ENCODE assay signal across 18 cellular contexts in the genomic region with DNA sequence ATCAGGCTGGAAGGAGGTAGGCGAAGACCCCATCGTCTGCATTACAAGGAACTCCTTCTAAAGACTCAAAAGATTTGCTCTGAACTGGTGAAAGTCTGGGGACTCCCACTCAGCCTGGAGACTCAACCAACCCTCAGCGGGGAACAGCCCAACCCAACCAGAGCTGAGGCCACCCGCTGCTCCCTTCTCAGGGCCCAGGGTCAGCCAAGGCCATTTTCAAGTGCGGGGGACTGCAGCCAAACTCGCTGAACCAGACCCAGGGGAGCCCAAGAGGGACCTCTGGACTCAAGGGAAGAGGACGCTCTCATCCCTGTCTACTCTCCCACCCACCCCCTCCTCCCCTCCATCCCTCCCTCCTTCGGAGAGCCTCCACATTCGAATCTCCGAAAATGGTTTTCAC. TPM values are rescaled to one million over a fixed set of nuclear protein-coding genes. Genes with fewer than 3 reads are reported as not detected.
DNase-seq lines count a peak whose midpoint lies in the region; ATAC-seq and TF ChIP-seq lines count a peak whose summit lies in the region.
"Had no signal": no experiment of that assay in that cellular context is flagged by ENCODE, and none has a peak within 500 bp of the region (broad histone marks: within the 10 kb centered on the region; RNA-seq: fewer than 3 reads in every experiment).

No MANE protein-coding gene starts in this region.

- H2BK15ac ChIP-seq in H9 (ENCODE audit: low read depth, low read length) (no peak overlapping the region), neuronal stem cell (ENCODE audit: low read length) (no peak overlapping the region)

- H3K36me3 Mint-ChIP-seq in H9 (ENCODE audit: insufficient read depth in 1 of 3, low read depth in 3 of 3): peaks cover 6 to 10% (median 10%) of the 10 kb centered on the region in 3 experiments; a peak in 5 of 7 replicates
- H3K36me3 Mint-ChIP-seq in effector memory CD8-positive, alpha-beta T cell (ENCODE audit: insufficient read depth): peaks cover 25% of the 10 kb centered on the region

- H3K18ac ChIP-seq in H9 (ENCODE audit: insufficient read length, low read depth, low read length): no peak overlapping the region
- H3K18ac ChIP-seq in neuronal stem cell (ENCODE audit: low read length): no peak overlapping the region

- H2BK5ac ChIP-seq in H9 (ENCODE audit: insufficient read length, low read length) (no peak overlapping the region), neuronal stem cell (ENCODE audit: low read length) (no peak overlapping the region)

- H3K4me3 Mint-ChIP-seq in H9: peak overlapping the region in 1 of 2 experiments; percentile 6; a peak in 1 of 5 replicates
- peak overlapping the region in 1 of 2 donors; percentile 18 for H3K4me3 Mint-ChIP-seq in effector memory CD8-positive, alpha-beta T cell
- H3K4me3 Mint-ChIP-seq: IgD-negative memory B cell had no signal

- H3K56ac ChIP-seq in H9 (ENCODE audit: insufficient read length, low read depth, low read length): no peak overlapping the region

- H3K9me2 ChIP-seq in GM23248 (ENCODE audit: insufficient read depth): no peaks in the 10 kb centered on the region

- H3K4ac ChIP-seq in H9 (ENCODE audit: low read depth, low read length): no peak overlapping the region
- H3K4ac ChIP-seq in neuronal stem cell (ENCODE audit: low read length): no peak overlapping the region

- H4K91ac ChIP-seq in H9 (ENCODE audit: insufficient read length, low read depth, low read length) (no peak overlapping the region), neuronal stem cell (ENCODE audit: low read depth, low read length, poor library complexity) (no peak overlapping the region)

- no peaks in the 10 kb centered on the region for H3K79me1 ChIP-seq in H9 (ENCODE audit: insufficient read depth, low read depth, low read length, poor library complexity, severe bottlenecking)
- peaks cover 6% of the 10 kb centered on the region for H3K79me1 ChIP-seq in neuronal stem cell (ENCODE audit: low read depth, low read length)

- no peak overlapping the region for H3K23ac ChIP-seq in H9 (ENCODE audit: insufficient read length, low read depth, low read length)
- no peak overlapping the region for H3K23ac ChIP-seq in neuronal stem cell (ENCODE audit: low read depth, low read length, poor library complexity)

- no peak overlapping the region for H3K27ac ChIP-seq in H9 (ENCODE audit: insufficient read length, low read depth, low read length)
- peak overlapping the region; percentile 5 to 34 for H3K27ac ChIP-seq in tibial artery
- no peak overlapping the region for H3K27ac ChIP-seq in neuronal stem cell (replicated peaks; ENCODE audit: low read length)
- no peak overlapping the region for H3K27ac ChIP-seq in GM23248
- H3K27ac ChIP-seq: PC-9, SK-N-MC had no signal

- H2AK5ac ChIP-seq in H9 (ENCODE audit: insufficient read length, low read length) (no peak overlapping the region), neuronal stem cell (ENCODE audit: low read depth, low read length) (no peak overlapping the region)

- H2AFZ ChIP-seq in H9 (ENCODE audit: low read length): no peak overlapping the region
- H2AFZ ChIP-seq in neuronal stem cell (ENCODE audit: low read length): no peak overlapping the region
- H2AFZ ChIP-seq in GM23248: no peak overlapping the region
- H2AFZ ChIP-seq: PC-9 had no signal

- H4K8ac ChIP-seq in H9 (replicated peaks; ENCODE audit: insufficient read length, low read depth, low read length) (no peak overlapping the region), neuronal stem cell (ENCODE audit: low read depth, low read length) (no peak overlapping the region)

- H2BK20ac ChIP-seq in H9 (ENCODE audit: low read depth, low read length, poor library complexity, severe bottlenecking): no peak overlapping the region

- in situ Hi-C loops in GM23248 (cut with MboI): no loop called here

- peaks cover 0 to 3% of the 10 kb centered on the region in 2 experiments; a peak in 1 of 5 replicates for H3K9me3 Mint-ChIP-seq in H9
- H3K9me3 Mint-ChIP-seq in effector memory CD8-positive, alpha-beta T cell: no peaks in the 10 kb centered on the region
- H3K9me3 Mint-ChIP-seq: IgD-negative memory B cell had no signal

- H2BK120ac ChIP-seq in H9 (ENCODE audit: low read depth, low read length, poor library complexity, severe bottlenecking): no peak overlapping the region
- H2BK120ac ChIP-seq in neuronal stem cell (ENCODE audit: low read depth, low read length): no peak overlapping the region

- 0 out of 2 replicates have a peak, but pooled peaks cover 4% of the 10 kb centered on the region for H3F3A ChIP-seq in GM23248 (ENCODE audit: insufficient read depth)

- H3K4me1 Mint-ChIP-seq in H9: peaks cover 27 to 28% of the 10 kb centered on the region in 2 experiments
- H3K4me1 Mint-ChIP-seq in effector memory CD8-positive, alpha-beta T cell (ENCODE audit: low read depth in 2 of 2): peaks cover 39 to 61% of the 10 kb centered on the region in 2 donors

- H3K14ac ChIP-seq in H9 (ENCODE audit: insufficient read depth, low read length) (peak overlapping the region; percentile 33; the same call in 1 of the 2 replicates), neuronal stem cell (ENCODE audit: low read length) (no peak overlapping the region)

- H3K9ac ChIP-seq in H9 (ENCODE audit: extremely low read depth, insufficient read length, low read length) (no peak overlapping the region), neuronal stem cell (ENCODE audit: low read depth, low read length, poor library complexity) (no peak overlapping the region), GM23248 (no peak overlapping the region)

- H3K23me2 ChIP-seq in H9 (ENCODE audit: insufficient read length, low read depth, low read length, poor library complexity, severe bottlenecking): no peaks in the 10 kb centered on the region

- DNase-seq in H9: no peak
- DNase-seq in effector memory CD8-positive, alpha-beta T cell: no peak
- DNase-seq in iPS-NIHi11 (ENCODE audit: low spot score): peak; percentile 34
- peak in 1 of 2 donors; percentile 64 for DNase-seq in tibial artery
- DNase-seq in NCI-H2029 treated with DMSO at 0.1 percent for 48 hours (lab: John Stamatoyannopoulos, UW): no peak
- no peak for DNase-seq in neuronal stem cell (ENCODE audit: low spot score)
- DNase-seq in GM23248: no peak
- DNase-seq: COR-L47, DMS153, EL, NCI-H1417 treated with DMSO at 0.1 percent for 48 hours, NCI-H2081 treated with DMSO at 0.1 percent for 48 hours, NCI-H226, NCI-H69, PC-9 had no signal

- WGBS in H9 (ENCODE audit: extremely low coverage, insufficient read length, low lambda C conversion rate): no CpG with 5 or more reads among the region's 10 CpGs
- no CpG with 5 or more reads among the region's 10 CpGs for WGBS in neuronal stem cell (ENCODE audit: extremely low coverage in 2 of 2, insufficient read length in 2 of 2, insufficient replicate concordance in 1 of 2), 2 donors
- WGBS in GM23248 (ENCODE audit: low coverage in 1 of 2, low lambda C conversion rate in 2 of 2, missing lambda C conversion rate in 2 of 2), 2 experiments: 91 to 94% methylated on average over 8 to 10 of the region's 10 CpGs

- H3K27me3 Mint-ChIP-seq in H9 (ENCODE audit: low read depth): no peaks in the 10 kb centered on the region
- H3K27me3 Mint-ChIP-seq in effector memory CD8-positive, alpha-beta T cell: no peaks in the 10 kb centered on the region
- H3K27me3 Mint-ChIP-seq: IgD-negative memory B cell had no signal

- peaks cover 10% of the 10 kb centered on the region; the same call in 1 of the 2 replicates for H3K4me1 ChIP-seq in H9 (ENCODE audit: insufficient read depth, low read length)
- H3K4me1 ChIP-seq in tibial artery: peaks cover 0 to 18% (median 13%) of the 10 kb centered on the region in 4 donors
- H3K4me1 ChIP-seq in neuronal stem cell (ENCODE audit: control insufficient read depth in 2 of 2, insufficient read depth in 1 of 2, low read depth in 1 of 2, low read length in 2 of 2): peaks cover 0 to 6% of the 10 kb centered on the region in 2 donors
- H3K4me1 ChIP-seq in GM23248 (ENCODE audit: insufficient read depth): no peaks in the 10 kb centered on the region

- H3K4me3 ChIP-seq in tibial artery: no peak overlapping the region
- no peak overlapping the region for H3K4me3 ChIP-seq in neuronal stem cell (ENCODE audit: low read length in 2 of 2)
- no peak overlapping the region for H3K4me3 ChIP-seq in GM23248
- H3K4me3 ChIP-seq: BLaER1 treated with 17β-estradiol and CSF1 and Interleukin-3, amounts not matched to agents 10 nM and 100 nM; PC-9; SK-N-MC had no signal

- H3K79me2 ChIP-seq in H9 (ENCODE audit: insufficient read depth, low read length): no peaks in the 10 kb centered on the region
- peaks cover 95% of the 10 kb centered on the region for H3K79me2 ChIP-seq in GM23248 (ENCODE audit: insufficient read depth)

- H4K5ac ChIP-seq in H9 (ENCODE audit: insufficient read length, low read depth, low read length): no peak overlapping the region

- H3K4me2 ChIP-seq in H9 (ENCODE audit: insufficient read depth, insufficient read length, low read length): no peak overlapping the region
- no peak overlapping the region for H3K4me2 ChIP-seq in neuronal stem cell (ENCODE audit: insufficient read depth, low read length, poor library complexity, severe bottlenecking)
- no peak overlapping the region for H3K4me2 ChIP-seq in GM23248 (ENCODE audit: unreplicated experiment)
- H3K4me2 ChIP-seq: PC-9 had no signal

- no peak for ATAC-seq in effector memory CD8-positive, alpha-beta T cell (replicated peaks)

- H3K9me3 ChIP-seq in H9 (ENCODE audit: control insufficient read depth, low read depth, low read length) (no peaks in the 10 kb centered on the region), tibial artery (no peaks in the 10 kb centered on the region), neuronal stem cell (replicated peaks in 1 of 2; ENCODE audit: control insufficient read depth in 2 of 2, insufficient read depth in 1 of 2, low read depth in 1 of 2, low read length in 2 of 2) (no peaks in the 10 kb centered on the region), GM23248 (ENCODE audit: low read depth) (no peaks in the 10 kb centered on the region)

- no peaks in the 10 kb centered on the region for H3K27me3 ChIP-seq in H9 (ENCODE audit: insufficient read depth, low read length)
- H3K27me3 ChIP-seq in tibial artery: no peaks in the 10 kb centered on the region
- no peaks in the 10 kb centered on the region for H3K27me3 ChIP-seq in neuronal stem cell (ENCODE audit: control insufficient read depth in 3 of 3, insufficient read depth in 3 of 3, low read depth in 1 of 3, low read length in 3 of 3)
- no peaks in the 10 kb centered on the region for H3K27me3 ChIP-seq in GM23248 (replicated peaks; ENCODE audit: insufficient read depth)
- H3K27me3 ChIP-seq: BLaER1 treated with 17β-estradiol and CSF1 and Interleukin-3, amounts not matched to agents 10 nM and 100 nM had no signal

- H2BK12ac ChIP-seq in H9 (ENCODE audit: insufficient read length, low read depth, low read length) (no peak overlapping the region), neuronal stem cell (ENCODE audit: low read length) (no peak overlapping the region)

- H4K20me1 ChIP-seq in H9 (ENCODE audit: control insufficient read depth, insufficient read depth, insufficient read length): no peaks in the 10 kb centered on the region
- no peaks in the 10 kb centered on the region for H4K20me1 ChIP-seq in GM23248 (ENCODE audit: insufficient read depth)

- TF ChIP-seq CTCF in H9 (conservative IDR thresholded peaks at IDR 0.05) (no peak), tibial artery (IDR thresholded peaks at IDR 0.05) (no peak)

- peaks cover 0 to 3% (median 0%) of the 10 kb centered on the region in 3 donors for H3K36me3 ChIP-seq in tibial artery
- no peaks in the 10 kb centered on the region for H3K36me3 ChIP-seq in neuronal stem cell (replicated peaks in 1 of 2; ENCODE audit: control insufficient read depth in 2 of 2, insufficient read depth in 2 of 2, low read length in 2 of 2)
- H3K36me3 ChIP-seq in GM23248 (ENCODE audit: low read depth): no peaks in the 10 kb centered on the region; the same call in 1 of the 2 replicates

- H3T11ph ChIP-seq in H9 (ENCODE audit: low read length): no peak overlapping the region

- peak overlapping the region in 2 of 3 experiments; percentile 35 to 95; a peak in 2 of 7 replicates for H3K27ac Mint-ChIP-seq in H9
- H3K27ac Mint-ChIP-seq in effector memory CD8-positive, alpha-beta T cell: peak overlapping the region; percentile 12 to 65
- H3K27ac Mint-ChIP-seq: IgD-negative memory B cell had no signal

- intact Hi-C loops in tibial artery (cut with DNase I; ENCODE audit: low total_unique reads): no loop called here

RNA-seq across cellular contexts. Expression of a gene that starts 24.1 kb away (rescaled TPM):
- total RNA-seq in H9 (2021): 14.2 and 14.5 TPM in 2 replicates
- polyA plus RNA-seq in neuronal stem cell (2013, experiment 1 of 2): 6.1 TPM
- polyA plus RNA-seq in neuronal stem cell (2013, experiment 2 of 2): 6.3 TPM
- 26.3 and 26.8 TPM in 2 replicates for total RNA-seq in GM23248 (2014; rRNA removed; shearing (Covaris generic))
- 4.1 and 4.5 TPM in 2 replicates for polyA plus RNA-seq in GM23248 (2016; fragmentation: Nextera tagmentation; extraction: Ambion mirVana)

Comparison
In these comparisons a context has a peak if more than half of its experiments do, and no peak if none do; other contexts are left out.
1. H3K27ac ChIP-seq: peak in tibial artery (2 of 2); none in H9 (single experiment), neuronal stem cell (single experiment) and GM23248 (single experiment).